In genomic region chr17:59160203-59161025, GRCh38 we compare ENCODE assay signal across 1 cellular context.
TF ChIP-seq lines count a peak whose summit lies in the region.

No MANE protein-coding gene starts in this region.

TF ChIP-seq in WTC11, 78 proteins besides CTCF, POLR2A, EP300 and RAD21 (continued from another document):
- TF ChIP-seq AFF4 (CRISPR knock-in tag; IDR thresholded peaks at IDR 0.05; ENCODE audit: borderline replicate concordance) (no peak), ATF3 (CRISPR knock-in tag; conservative IDR thresholded peaks at IDR 0.05) (no peak), RELA (CRISPR knock-in tag; IDR thresholded peaks at IDR 0.05; ENCODE audit: borderline replicate concordance) (no peak)
